In genomic region chr3:158819282-158819681, GRCh38 we compare ENCODE assay signal across 12 cellular contexts.
"Had no signal": no experiment of that assay in that cellular context is flagged by ENCODE, and none has a peak within 500 bp of the region (broad histone marks: within the 10 kb centered on the region; RNA-seq: fewer than 3 reads in every experiment).

No MANE protein-coding gene starts in this region.

- H3K9me3 ChIP-seq: tibial artery, vagina had no signal

- H3K27me3 Mint-ChIP-seq: naive thymus-derived CD4-positive, alpha-beta T cell had no signal

- H3K9me3 Mint-ChIP-seq: activated naive CD4-positive, alpha-beta T cell treated with anti-CD3 and anti-CD28 coated beads, Interleukin-2, amount 50 U/mL, for 72 hours; mesothelial cell of epicardium; naive thymus-derived CD4-positive, alpha-beta T cell had no signal

- H3K27me3 ChIP-seq: tibial artery, vagina had no signal

- H3K4me1 ChIP-seq: tibial artery, vagina had no signal

- H3K27ac ChIP-seq: tibial artery, vagina had no signal

- DNase-seq: activated CD4-positive, alpha-beta T cell treated with anti-CD3 and anti-CD28 coated beads, Interleukin-2, amount 50 U/mL, for 4 hours; activated CD4-positive, CD25-positive, alpha-beta regulatory T cell treated with anti-CD3 and anti-CD28 coated beads, Interleukin-2, amount 50 U/mL, for 72 hours; activated T-cell treated with anti-CD3 and anti-CD28 coated beads, Interleukin-2, amount 50 U/mL, for 1 hour; amygdala; foreskin melanocyte; head of caudate nucleus; naive thymus-derived CD4-positive, alpha-beta T cell; occipital lobe; tibial artery had no signal

- H3K27ac Mint-ChIP-seq: activated naive CD4-positive, alpha-beta T cell treated with anti-CD3 and anti-CD28 coated beads, Interleukin-2, amount 50 U/mL, for 72 hours; mesothelial cell of epicardium; naive thymus-derived CD4-positive, alpha-beta T cell had no signal

- H3K4me3 ChIP-seq: tibial artery, vagina had no signal

- ATAC-seq: activated naive CD4-positive, alpha-beta T cell treated with anti-CD3 and anti-CD28 coated beads, Interleukin-2, amount 50 U/mL, for 72 hours; naive thymus-derived CD4-positive, alpha-beta T cell had no signal

- H3K4me3 Mint-ChIP-seq: mesothelial cell of epicardium; naive thymus-derived CD4-positive, alpha-beta T cell had no signal

- H3K4me1 Mint-ChIP-seq: mesothelial cell of epicardium; naive thymus-derived CD4-positive, alpha-beta T cell had no signal
